Comparison of ENCODE assay signal across 1 cellular context in the genomic region with DNA sequence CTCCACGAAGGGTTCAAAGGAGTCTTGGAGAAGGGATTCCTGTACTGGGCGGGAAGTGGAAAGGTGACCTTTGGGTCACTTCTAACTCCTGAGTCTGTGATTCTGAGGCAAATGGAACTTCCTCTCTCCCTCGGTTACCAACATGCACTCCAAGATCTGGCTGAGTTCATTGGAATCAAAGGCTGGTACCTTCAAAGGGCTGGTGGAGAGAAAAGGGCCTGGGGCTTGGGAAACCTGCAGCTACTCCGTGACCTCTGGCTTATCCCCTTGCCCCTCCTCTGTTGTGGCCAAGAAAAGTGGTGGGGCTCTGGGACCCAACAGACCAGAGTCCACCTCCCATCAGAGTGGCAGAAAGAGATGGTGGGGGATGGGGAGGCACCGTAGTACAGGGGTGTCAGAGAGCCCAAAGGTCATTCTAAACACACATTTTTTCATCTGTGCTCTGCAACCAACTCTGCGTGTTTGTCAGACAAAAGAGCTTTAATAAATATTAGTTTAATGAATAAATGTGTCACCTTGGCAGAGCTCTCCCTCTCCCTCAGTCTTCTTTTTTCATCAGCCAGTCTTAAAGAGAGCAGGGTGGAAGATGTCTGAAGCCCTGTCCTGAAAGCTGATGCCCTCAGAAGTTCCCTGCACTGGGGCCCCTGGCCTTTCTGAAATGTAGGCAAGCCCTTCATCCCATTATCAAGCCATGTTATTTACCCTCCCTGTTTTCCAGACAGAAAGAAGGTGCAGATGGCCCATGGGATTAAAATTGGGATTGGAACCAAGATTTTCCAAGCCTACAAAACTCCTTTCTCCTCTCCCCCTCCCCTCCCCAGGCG.
TF ChIP-seq lines count a peak whose summit lies in the region.

No MANE protein-coding gene starts in this region.

TF ChIP-seq in HepG2, 621 proteins besides CTCF, POLR2A, EP300 and RAD21 (continued from another document and continues in another):
- no peak for TF ChIP-seq PHB2 (IDR thresholded peaks at IDR 0.05; ENCODE audit: partially characterized antibody)
- TF ChIP-seq FOXK2 (IDR thresholded peaks at IDR 0.05) = no peak
- no peak for TF ChIP-seq SIN3B (IDR thresholded peaks at IDR 0.05; ENCODE audit: low read length)
- TF ChIP-seq ZNF619 (CRISPR knock-in tag; IDR thresholded peaks at IDR 0.05) = 0 out of 2 replicates have a peak, but pooled peaks have one; percentile 21
- no peak for TF ChIP-seq ZNF597 (CRISPR knock-in tag; IDR thresholded peaks at IDR 0.05)
- peak; percentile 76 for TF ChIP-seq ZFP91 (CRISPR knock-in tag; IDR thresholded peaks at IDR 0.05; ENCODE audit: borderline replicate concordance)
- 0 out of 2 replicates have a peak, but pooled peaks have one; percentile 53 for TF ChIP-seq KLF12 (CRISPR knock-in tag; IDR thresholded peaks at IDR 0.05; ENCODE audit: borderline replicate concordance)
- TF ChIP-seq MTF1 (CRISPR knock-in tag; IDR thresholded peaks at IDR 0.05) = no peak
- no peak for TF ChIP-seq STAT5B (CRISPR knock-in tag; IDR thresholded peaks at IDR 0.05)
- TF ChIP-seq RARA (CRISPR knock-in tag; IDR thresholded peaks at IDR 0.05) = peak; percentile 98
- TF ChIP-seq, protein P1, sequence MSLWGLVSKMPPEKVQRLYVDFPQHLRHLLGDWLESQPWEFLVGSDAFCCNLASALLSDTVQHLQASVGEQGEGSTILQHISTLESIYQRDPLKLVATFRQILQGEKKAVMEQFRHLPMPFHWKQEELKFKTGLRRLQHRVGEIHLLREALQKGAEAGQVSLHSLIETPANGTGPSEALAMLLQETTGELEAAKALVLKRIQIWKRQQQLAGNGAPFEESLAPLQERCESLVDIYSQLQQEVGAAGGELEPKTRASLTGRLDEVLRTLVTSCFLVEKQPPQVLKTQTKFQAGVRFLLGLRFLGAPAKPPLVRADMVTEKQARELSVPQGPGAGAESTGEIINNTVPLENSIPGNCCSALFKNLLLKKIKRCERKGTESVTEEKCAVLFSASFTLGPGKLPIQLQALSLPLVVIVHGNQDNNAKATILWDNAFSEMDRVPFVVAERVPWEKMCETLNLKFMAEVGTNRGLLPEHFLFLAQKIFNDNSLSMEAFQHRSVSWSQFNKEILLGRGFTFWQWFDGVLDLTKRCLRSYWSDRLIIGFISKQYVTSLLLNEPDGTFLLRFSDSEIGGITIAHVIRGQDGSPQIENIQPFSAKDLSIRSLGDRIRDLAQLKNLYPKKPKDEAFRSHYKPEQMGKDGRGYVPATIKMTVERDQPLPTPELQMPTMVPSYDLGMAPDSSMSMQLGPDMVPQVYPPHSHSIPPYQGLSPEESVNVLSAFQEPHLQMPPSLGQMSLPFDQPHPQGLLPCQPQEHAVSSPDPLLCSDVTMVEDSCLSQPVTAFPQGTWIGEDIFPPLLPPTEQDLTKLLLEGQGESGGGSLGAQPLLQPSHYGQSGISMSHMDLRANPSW (CRISPR knock-in tag; IDR thresholded peaks at IDR 0.05; ENCODE audit: borderline replicate concordance) = peak; percentile 88; the same call in 1 of the 2 replicates
- TF ChIP-seq ZSCAN9 (CRISPR knock-in tag; IDR thresholded peaks at IDR 0.05; ENCODE audit: borderline replicate concordance) = peak; percentile 73; the same call in 1 of the 2 replicates
- no peak for TF ChIP-seq PHF20 (CRISPR knock-in tag; IDR thresholded peaks at IDR 0.05)
- no peak for TF ChIP-seq FOXP1 (IDR thresholded peaks at IDR 0.05)
- TF ChIP-seq FOXP1 (CRISPR knock-in tag; IDR thresholded peaks at IDR 0.05) = peak; percentile 90
- no peak; the same call in 1 of the 2 replicates for TF ChIP-seq ZNF564 (CRISPR knock-in tag; IDR thresholded peaks at IDR 0.05)
- no peak for TF ChIP-seq ZSCAN20 (CRISPR knock-in tag; IDR thresholded peaks at IDR 0.05; ENCODE audit: borderline replicate concordance)
- TF ChIP-seq, protein P2, sequence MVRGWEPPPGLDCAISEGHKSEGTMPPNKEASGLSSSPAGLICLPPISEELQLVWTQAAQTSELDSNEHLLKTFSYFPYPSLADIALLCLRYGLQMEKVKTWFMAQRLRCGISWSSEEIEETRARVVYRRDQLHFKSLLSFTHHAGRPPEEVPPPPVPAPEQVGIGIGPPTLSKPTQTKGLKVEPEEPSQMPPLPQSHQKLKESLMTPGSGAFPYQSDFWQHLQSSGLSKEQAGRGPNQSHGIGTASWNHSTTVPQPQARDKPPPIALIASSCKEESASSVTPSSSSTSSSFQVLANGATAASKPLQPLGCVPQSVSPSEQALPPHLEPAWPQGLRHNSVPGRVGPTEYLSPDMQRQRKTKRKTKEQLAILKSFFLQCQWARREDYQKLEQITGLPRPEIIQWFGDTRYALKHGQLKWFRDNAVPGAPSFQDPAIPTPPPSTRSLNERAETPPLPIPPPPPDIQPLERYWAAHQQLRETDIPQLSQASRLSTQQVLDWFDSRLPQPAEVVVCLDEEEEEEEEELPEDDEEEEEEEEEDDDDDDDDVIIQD (CRISPR knock-in tag; IDR thresholded peaks at IDR 0.05; ENCODE audit: low read depth) = peak; percentile 75
- peak; percentile 100 for TF ChIP-seq HNF4G (IDR thresholded peaks at IDR 0.05; ENCODE audit: borderline replicate concordance, low read depth, low read length)
- TF ChIP-seq HNF4G (CRISPR knock-in tag; IDR thresholded peaks at IDR 0.05; ENCODE audit: borderline replicate concordance, low read depth) = peak; percentile 99
- TF ChIP-seq, protein P3, sequence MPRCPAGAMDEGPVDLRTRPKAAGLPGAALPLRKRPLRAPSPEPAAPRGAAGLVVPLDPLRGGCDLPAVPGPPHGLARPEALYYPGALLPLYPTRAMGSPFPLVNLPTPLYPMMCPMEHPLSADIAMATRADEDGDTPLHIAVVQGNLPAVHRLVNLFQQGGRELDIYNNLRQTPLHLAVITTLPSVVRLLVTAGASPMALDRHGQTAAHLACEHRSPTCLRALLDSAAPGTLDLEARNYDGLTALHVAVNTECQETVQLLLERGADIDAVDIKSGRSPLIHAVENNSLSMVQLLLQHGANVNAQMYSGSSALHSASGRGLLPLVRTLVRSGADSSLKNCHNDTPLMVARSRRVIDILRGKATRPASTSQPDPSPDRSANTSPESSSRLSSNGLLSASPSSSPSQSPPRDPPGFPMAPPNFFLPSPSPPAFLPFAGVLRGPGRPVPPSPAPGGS (CRISPR knock-in tag; IDR thresholded peaks at IDR 0.05) = peak; percentile 56
- TF ChIP-seq HNF1B (CRISPR knock-in tag; IDR thresholded peaks at IDR 0.05) = peak; percentile 82
- no peak for TF ChIP-seq NONO (IDR thresholded peaks at IDR 0.05)
- TF ChIP-seq NONO (CRISPR knock-in tag; conservative IDR thresholded peaks at IDR 0.05) = peak; percentile 87
- TF ChIP-seq ZNF563 (CRISPR knock-in tag; IDR thresholded peaks at IDR 0.05) = no peak
- TF ChIP-seq, protein P4, sequence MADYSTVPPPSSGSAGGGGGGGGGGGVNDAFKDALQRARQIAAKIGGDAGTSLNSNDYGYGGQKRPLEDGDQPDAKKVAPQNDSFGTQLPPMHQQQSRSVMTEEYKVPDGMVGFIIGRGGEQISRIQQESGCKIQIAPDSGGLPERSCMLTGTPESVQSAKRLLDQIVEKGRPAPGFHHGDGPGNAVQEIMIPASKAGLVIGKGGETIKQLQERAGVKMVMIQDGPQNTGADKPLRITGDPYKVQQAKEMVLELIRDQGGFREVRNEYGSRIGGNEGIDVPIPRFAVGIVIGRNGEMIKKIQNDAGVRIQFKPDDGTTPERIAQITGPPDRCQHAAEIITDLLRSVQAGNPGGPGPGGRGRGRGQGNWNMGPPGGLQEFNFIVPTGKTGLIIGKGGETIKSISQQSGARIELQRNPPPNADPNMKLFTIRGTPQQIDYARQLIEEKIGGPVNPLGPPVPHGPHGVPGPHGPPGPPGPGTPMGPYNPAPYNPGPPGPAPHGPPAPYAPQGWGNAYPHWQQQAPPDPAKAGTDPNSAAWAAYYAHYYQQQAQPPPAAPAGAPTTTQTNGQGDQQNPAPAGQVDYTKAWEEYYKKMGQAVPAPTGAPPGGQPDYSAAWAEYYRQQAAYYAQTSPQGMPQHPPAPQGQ (CRISPR knock-in tag; IDR thresholded peaks at IDR 0.05; ENCODE audit: borderline replicate concordance) = no peak
- peak; percentile 46; the same call in 1 of the 2 replicates for TF ChIP-seq ZBTB38 (CRISPR knock-in tag; IDR thresholded peaks at IDR 0.05)
- TF ChIP-seq ARID5B (CRISPR knock-in tag; IDR thresholded peaks at IDR 0.05) = peak; percentile 99
- TF ChIP-seq, protein P5, sequence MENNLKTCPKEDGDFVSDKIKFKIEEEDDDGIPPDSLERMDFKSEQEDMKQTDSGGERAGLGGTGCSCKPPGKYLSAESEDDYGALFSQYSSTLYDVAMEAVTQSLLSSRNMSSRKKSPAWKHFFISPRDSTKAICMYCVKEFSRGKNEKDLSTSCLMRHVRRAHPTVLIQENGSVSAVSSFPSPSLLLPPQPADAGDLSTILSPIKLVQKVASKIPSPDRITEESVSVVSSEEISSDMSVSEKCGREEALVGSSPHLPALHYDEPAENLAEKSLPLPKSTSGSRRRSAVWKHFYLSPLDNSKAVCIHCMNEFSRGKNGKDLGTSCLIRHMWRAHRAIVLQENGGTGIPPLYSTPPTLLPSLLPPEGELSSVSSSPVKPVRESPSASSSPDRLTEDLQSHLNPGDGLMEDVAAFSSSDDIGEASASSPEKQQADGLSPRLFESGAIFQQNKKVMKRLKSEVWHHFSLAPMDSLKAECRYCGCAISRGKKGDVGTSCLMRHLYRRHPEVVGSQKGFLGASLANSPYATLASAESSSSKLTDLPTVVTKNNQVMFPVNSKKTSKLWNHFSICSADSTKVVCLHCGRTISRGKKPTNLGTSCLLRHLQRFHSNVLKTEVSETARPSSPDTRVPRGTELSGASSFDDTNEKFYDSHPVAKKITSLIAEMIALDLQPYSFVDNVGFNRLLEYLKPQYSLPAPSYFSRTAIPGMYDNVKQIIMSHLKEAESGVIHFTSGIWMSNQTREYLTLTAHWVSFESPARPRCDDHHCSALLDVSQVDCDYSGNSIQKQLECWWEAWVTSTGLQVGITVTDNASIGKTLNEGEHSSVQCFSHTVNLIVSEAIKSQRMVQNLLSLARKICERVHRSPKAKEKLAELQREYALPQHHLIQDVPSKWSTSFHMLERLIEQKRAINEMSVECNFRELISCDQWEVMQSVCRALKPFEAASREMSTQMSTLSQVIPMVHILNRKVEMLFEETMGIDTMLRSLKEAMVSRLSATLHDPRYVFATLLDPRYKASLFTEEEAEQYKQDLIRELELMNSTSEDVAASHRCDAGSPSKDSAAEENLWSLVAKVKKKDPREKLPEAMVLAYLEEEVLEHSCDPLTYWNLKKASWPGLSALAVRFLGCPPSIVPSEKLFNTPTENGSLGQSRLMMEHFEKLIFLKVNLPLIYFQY (CRISPR knock-in tag; IDR thresholded peaks at IDR 0.05; ENCODE audit: borderline replicate concordance) = peak; percentile 84; the same call in 1 of the 2 replicates
- TF ChIP-seq GTF2F1 (IDR thresholded peaks at IDR 0.05; ENCODE audit: low read length) = no peak
- peak; percentile 75; the same call in 1 of the 2 replicates for TF ChIP-seq MEIS1 (CRISPR knock-in tag; IDR thresholded peaks at IDR 0.05; ENCODE audit: borderline replicate concordance)
- TF ChIP-seq CBX5 (CRISPR knock-in tag; IDR thresholded peaks at IDR 0.05; ENCODE audit: borderline replicate concordance) = peak; percentile 96
- no peak for TF ChIP-seq AKAP8 (CRISPR knock-in tag; IDR thresholded peaks at IDR 0.05)
- TF ChIP-seq ETV5 (CRISPR knock-in tag; IDR thresholded peaks at IDR 0.05; ENCODE audit: borderline replicate concordance) = peak; percentile 74
- no peak for TF ChIP-seq ZNF598 (CRISPR knock-in tag; IDR thresholded peaks at IDR 0.05; ENCODE audit: borderline replicate concordance)
